ENCODE assay signal across 12 cellular contexts in genomic region chr11:61141601-61142028, GRCh38. TPM values are rescaled to one million over a fixed set of nuclear protein-coding genes. Genes with fewer than 3 reads are reported as not detected.
DNase-seq lines count a peak whose midpoint lies in the region; ATAC-seq and TF ChIP-seq lines count a peak whose summit lies in the region.
"Had no signal": no experiment of that assay in that cellular context is flagged by ENCODE, and none has a peak within 500 bp of the region (broad histone marks: within the 10 kb centered on the region; RNA-seq: fewer than 3 reads in every experiment).

No MANE protein-coding gene starts in this region.

- H3K27ac ChIP-seq in DND-41 (ENCODE audit: low read length) (no peak overlapping the region), neutrophil (peak overlapping the region; percentile 5), gastrocnemius medialis (no peak overlapping the region)
- H3K27ac ChIP-seq: adrenal gland, epithelial cell of prostate had no signal

- no peaks in the 10 kb centered on the region for H3K27me3 ChIP-seq in DND-41 (ENCODE audit: insufficient read depth, low read length, poor library complexity)
- no peaks in the 10 kb centered on the region for H3K27me3 ChIP-seq in neutrophil
- no peaks in the 10 kb centered on the region for H3K27me3 ChIP-seq in gastrocnemius medialis
- H3K27me3 ChIP-seq: adrenal gland had no signal

- TF ChIP-seq POLR2A in gastrocnemius medialis (IDR thresholded peaks at IDR 0.05): no peak

- DNase-seq in DND-41 (peak; percentile 7), NCI-H128 (lab: John Stamatoyannopoulos, UW; ENCODE audit: unreplicated experiment) (peak; percentile 30), RPMI8226 (peak; percentile 100), gastrocnemius medialis (no peak), OCI-M1 (lab: John Stamatoyannopoulos, UW) (no peak)
- no peak for DNase-seq in stimulated activated naive CD4-positive, alpha-beta T cell (lab: John Stamatoyannopoulos, UW)
- DNase-seq: NCI-H2227 treated with DMSO at 0.1 percent for 48 hours had no signal

- H3K4me3 ChIP-seq in DND-41 (ENCODE audit: low read depth in 1 of 2, low read length in 2 of 2) (no peak overlapping the region), neutrophil (ENCODE audit: low read depth in 1 of 2, low read length in 1 of 2) (no peak overlapping the region), gastrocnemius medialis (no peak overlapping the region)
- H3K4me3 ChIP-seq: adrenal gland, lung had no signal

- H3K9ac ChIP-seq in DND-41 (ENCODE audit: low read depth, low read length): no peak overlapping the region

- H3K4me2 ChIP-seq in DND-41 (ENCODE audit: insufficient read depth, low read length): no peak overlapping the region

- TF ChIP-seq CTCF in DND-41 (IDR thresholded peaks at IDR 0.05; ENCODE audit: borderline replicate concordance, extremely low read depth, low read length, poor library complexity, severe bottlenecking) (no peak), neutrophil (IDR thresholded peaks at IDR 0.05) (no peak), gastrocnemius medialis (IDR thresholded peaks at IDR 0.05 in 4 of 5, conservative IDR thresholded peaks at IDR 0.05 in 1 of 5) (no peak)

- intact Hi-C loops in gastrocnemius medialis (cut with DNase I; ENCODE audit: low total_unique reads): no loop called here

- H4K20me1 ChIP-seq in DND-41 (ENCODE audit: insufficient read depth, low read length): peaks cover 12% of the 10 kb centered on the region; the same call in 1 of the 2 replicates

- in situ Hi-C loops in gastrocnemius medialis (cut with MboI; ENCODE audit: low sequenced_read_pairs in 4 of 4): loop anchor here in 1 of 4 donors (25.0 kb wide), 1 partner anchor 304 kb away; the partner anchor contains the start of gene CCDC86

- H3K9me3 ChIP-seq in DND-41 (ENCODE audit: insufficient read depth, low read length, severe bottlenecking) (no peaks in the 10 kb centered on the region), neutrophil (no peaks in the 10 kb centered on the region), gastrocnemius medialis (no peaks in the 10 kb centered on the region)
- H3K9me3 ChIP-seq: adrenal gland had no signal

- H3K36me3 ChIP-seq in DND-41 (ENCODE audit: insufficient read depth, low read length) (no peaks in the 10 kb centered on the region), neutrophil (peaks cover 22% of the 10 kb centered on the region), gastrocnemius medialis (no peaks in the 10 kb centered on the region)

- no peaks in the 10 kb centered on the region for H3K79me2 ChIP-seq in DND-41 (ENCODE audit: insufficient read depth, low read length)

- ATAC-seq in DND-41 (ENCODE audit: insufficient read depth, low read depth) (peak; percentile 29; the same call in 1 of the 3 replicates), gastrocnemius medialis (no peak), GM21360 (IDR thresholded peaks at IDR 0.05; ENCODE audit: unreplicated experiment) (no peak)

- no peaks in the 10 kb centered on the region for H3K4me1 ChIP-seq in DND-41 (ENCODE audit: insufficient read depth, low read length)
- H3K4me1 ChIP-seq in neutrophil (ENCODE audit: control insufficient read depth in 1 of 2, insufficient read depth in 1 of 2, low read depth in 1 of 2, low read length in 1 of 2): peaks cover 40 to 48% of the 10 kb centered on the region in 2 experiments
- H3K4me1 ChIP-seq in gastrocnemius medialis: peaks cover 16 to 21% of the 10 kb centered on the region in 2 donors

- no peak overlapping the region for H2AFZ ChIP-seq in DND-41 (ENCODE audit: low read depth, low read length)

RNA-seq across cellular contexts. Expression of gene VPS37C, which starts 19.6 kb away (rescaled TPM):
- total RNA-seq in gastrocnemius medialis: 10 to 100 TPM; 17.7 to 27.1 (median 23.5) TPM

RNA-seq across cellular contexts. Expression of gene CD5, which starts 39.3 kb away (rescaled TPM):
- total RNA-seq in gastrocnemius medialis: under 1 TPM in 2 of 4 donors, not detected in 2; 0.46 to 0.53 TPM

Comparison
In these comparisons a context has a peak if more than half of its experiments do, and no peak if none do; other contexts are left out.
1. DNase-seq: peak in DND-41 (single experiment), NCI-H128 (single experiment) and RPMI8226 (single experiment); none in gastrocnemius medialis (0 of 2), stimulated activated naive CD4-positive, alpha-beta T cell (0 of 6) and OCI-M1 (single experiment).